ENCODE assay signal across 9 cellular contexts in the genomic region with DNA sequence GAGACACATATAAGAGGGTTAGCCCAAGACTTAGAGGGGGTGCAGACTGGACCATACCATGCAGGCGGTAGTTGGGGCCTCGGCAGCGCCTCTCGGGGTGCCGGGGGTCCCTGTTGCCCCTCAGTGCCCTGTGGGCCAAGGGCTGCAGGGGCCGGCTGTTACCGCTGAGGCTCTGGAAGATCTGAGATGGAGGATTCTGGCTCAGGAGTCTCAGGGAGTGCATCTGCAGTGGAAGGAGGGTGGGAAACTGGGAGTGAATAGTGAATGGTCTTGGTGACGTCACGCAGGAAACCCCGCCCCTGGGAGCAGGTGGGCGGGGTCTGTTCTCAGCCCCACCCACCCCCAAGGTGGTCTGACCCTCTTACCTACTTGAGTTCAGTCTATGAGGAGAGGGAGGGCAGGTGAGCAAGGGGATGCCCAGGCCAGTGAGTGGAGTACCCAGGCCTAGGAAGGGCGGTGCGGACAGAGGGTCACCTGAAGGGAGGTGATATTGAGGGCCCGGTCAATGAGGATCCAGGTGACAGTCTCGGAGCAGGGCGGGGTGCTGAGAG. TPM values are rescaled to one million over a fixed set of nuclear protein-coding genes. Genes with fewer than 3 reads are reported as not detected.
DNase-seq lines count a peak whose midpoint lies in the region; ATAC-seq and TF ChIP-seq lines count a peak whose summit lies in the region.
"Had no signal": no experiment of that assay in that cellular context is flagged by ENCODE, and none has a peak within 500 bp of the region (broad histone marks: within the 10 kb centered on the region; RNA-seq: fewer than 3 reads in every experiment).

No MANE protein-coding gene starts in this region.

- peaks cover 32% of the 10 kb centered on the region for H3K4me1 ChIP-seq in skeletal muscle satellite cell (ENCODE audit: control insufficient read depth, insufficient read depth, low read length)

- peak overlapping the region; percentile 89 for H3K4me2 ChIP-seq in skeletal muscle satellite cell (ENCODE audit: low read length)

- H3K27ac Mint-ChIP-seq in T-helper 2 cell treated with Interferon-gamma antibody and Interleukin-4, amounts not matched to agents 5 μg/mL and 100 μg/mL, for 36 hours = peak overlapping the region; percentile 100

- peaks cover 4% of the 10 kb centered on the region for H3K27me3 ChIP-seq in skeletal muscle satellite cell (ENCODE audit: control insufficient read depth, insufficient read depth, low read length)

- H3K36me3 Mint-ChIP-seq in T-helper 2 cell treated with Interferon-gamma antibody and Interleukin-4, amounts not matched to agents 5 μg/mL and 100 μg/mL, for 36 hours (ENCODE audit: low read depth) = no peaks in the 10 kb centered on the region

- peak overlapping the region; percentile 85 for H3K4me3 Mint-ChIP-seq in T-helper 2 cell treated with Interferon-gamma antibody and Interleukin-4, amounts not matched to agents 5 μg/mL and 100 μg/mL, for 36 hours

- H3K4me3 ChIP-seq in GM12875 (ENCODE audit: low read depth, low read length) = peak overlapping the region; percentile 53
- H3K4me3 ChIP-seq in skeletal muscle satellite cell (ENCODE audit: low read length) = no peak overlapping the region

- DNase-seq in T-helper 2 cell treated with Interferon-gamma antibody and Interleukin-4, amounts not matched to agents 5 μg/mL and 100 μg/mL, for 36 hours (ENCODE audit: low spot score) = no peak
- DNase-seq in left ventricle myocardium superior (peak; percentile 40), Ammon's horn (ENCODE audit: low spot score) (no peak), GF-D8 (lab: John Stamatoyannopoulos, UW) (no peak), NOMO-1 treated with dmso at 0.1 percent for 144 hours (lab: John Stamatoyannopoulos, UW; ENCODE audit: unreplicated experiment) (no peak)

- H3K9me3 ChIP-seq in skeletal muscle satellite cell (replicated peaks; ENCODE audit: low read length) = no peaks in the 10 kb centered on the region

- intact Hi-C loops in left ventricle myocardium superior (cut with micrococcal nuclease) = no loop called here

- ATAC-seq in left ventricle myocardium superior (no peak), GM19351 (IDR thresholded peaks at IDR 0.05; ENCODE audit: unreplicated experiment) (no peak)

- no peaks in the 10 kb centered on the region for H3K27me3 Mint-ChIP-seq in T-helper 2 cell treated with Interferon-gamma antibody and Interleukin-4, amounts not matched to agents 5 μg/mL and 100 μg/mL, for 36 hours (ENCODE audit: low read depth)

- no peak overlapping the region for H3K9ac ChIP-seq in skeletal muscle satellite cell (ENCODE audit: low read depth, low read length)

- H3K36me3 ChIP-seq in skeletal muscle satellite cell (ENCODE audit: insufficient read depth, low read length) = no peaks in the 10 kb centered on the region

- TF ChIP-seq CTCF in GM12875 (IDR thresholded peaks at IDR 0.05; ENCODE audit: borderline replicate concordance, insufficient read depth, low read depth, low read length) = no peak

- H3K4me1 Mint-ChIP-seq in T-helper 2 cell treated with Interferon-gamma antibody and Interleukin-4, amounts not matched to agents 5 μg/mL and 100 μg/mL, for 36 hours (ENCODE audit: low read depth) = peaks cover 28% of the 10 kb centered on the region

- peaks cover 5% of the 10 kb centered on the region for H3K9me3 Mint-ChIP-seq in T-helper 2 cell treated with Interferon-gamma antibody and Interleukin-4, amounts not matched to agents 5 μg/mL and 100 μg/mL, for 36 hours

RNA-seq across cellular contexts. Expression of a gene that starts 1.7 kb away (rescaled TPM):
- 22.8 TPM for total RNA-seq in left ventricle myocardium superior
- total RNA-seq in skeletal muscle satellite cell (2012; rRNA removed) = 1.7 and 3.0 TPM in 2 replicates

RNA-seq across cellular contexts. Expression of a gene that starts 7.1 kb away (rescaled TPM):
- 6.3 TPM for total RNA-seq in left ventricle myocardium superior
- total RNA-seq in skeletal muscle satellite cell (2012; rRNA removed) = 0.44 and 0.51 TPM in 2 replicates

RNA-seq across cellular contexts. Expression of a gene that starts 19.6 kb away (rescaled TPM):
- 7.2 TPM for total RNA-seq in left ventricle myocardium superior
- 8.7 and 13.2 TPM in 2 replicates for total RNA-seq in skeletal muscle satellite cell (2012; rRNA removed)

RNA-seq across cellular contexts. Expression of a gene that starts 19.9 kb away (rescaled TPM):
- total RNA-seq in left ventricle myocardium superior = 554 TPM
- 1,800 and 2,679 TPM in 2 replicates for total RNA-seq in skeletal muscle satellite cell (2012; rRNA removed)

RNA-seq across cellular contexts. Expression of a gene that starts 24.0 kb away (rescaled TPM):
- total RNA-seq in left ventricle myocardium superior = not detected
- under 0.01 and 0.22 TPM in 2 replicates for total RNA-seq in skeletal muscle satellite cell (2012; rRNA removed)
- total RNA-seq: subcutaneous adipose tissue had no signal
